Comparison of ENCODE assay signal across 1 cellular context in the genomic region with DNA sequence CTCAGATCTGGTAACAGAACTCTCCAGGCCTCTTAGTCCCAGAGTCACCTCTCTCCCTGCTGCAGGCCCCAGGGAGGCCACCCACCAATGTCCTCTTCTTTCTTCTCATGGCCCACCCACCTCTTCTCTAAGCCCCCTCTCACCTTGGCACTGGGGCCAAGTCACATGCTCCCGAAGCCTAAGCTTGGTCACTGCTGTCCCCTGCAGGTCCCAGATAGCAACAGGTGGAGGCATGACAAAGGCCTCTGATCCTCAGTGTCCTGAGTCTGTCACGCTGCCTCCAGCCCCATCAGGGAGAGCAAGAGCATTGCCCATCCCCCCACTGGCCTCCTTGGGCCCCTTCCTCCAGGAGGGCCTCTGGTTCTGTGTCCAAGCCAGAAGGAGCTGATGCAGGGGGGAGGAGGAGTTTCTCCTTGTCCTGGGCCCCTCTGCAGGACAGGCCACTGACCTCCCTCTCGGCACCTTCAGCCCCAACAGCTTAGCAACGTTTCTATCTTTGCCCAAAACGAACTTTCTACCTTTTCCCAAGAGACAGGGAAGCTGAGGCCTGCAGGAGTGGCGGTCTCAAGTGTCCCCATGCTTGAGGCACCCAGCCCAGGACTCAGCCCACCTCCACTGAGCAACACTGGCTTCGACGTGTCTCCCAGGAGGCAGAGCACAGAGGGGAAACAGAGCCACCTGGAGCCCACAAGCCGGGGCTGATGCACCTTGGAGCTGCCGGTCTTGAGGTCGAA.
TF ChIP-seq lines count a peak whose summit lies in the region.

No MANE protein-coding gene starts in this region.

TF ChIP-seq in SK-N-SH treated with all-trans-retinoic acid at 6 μM for 48 hours, 23 proteins besides CTCF, POLR2A, EP300 and RAD21 (continued from another document):
- TF ChIP-seq, protein P1, sequence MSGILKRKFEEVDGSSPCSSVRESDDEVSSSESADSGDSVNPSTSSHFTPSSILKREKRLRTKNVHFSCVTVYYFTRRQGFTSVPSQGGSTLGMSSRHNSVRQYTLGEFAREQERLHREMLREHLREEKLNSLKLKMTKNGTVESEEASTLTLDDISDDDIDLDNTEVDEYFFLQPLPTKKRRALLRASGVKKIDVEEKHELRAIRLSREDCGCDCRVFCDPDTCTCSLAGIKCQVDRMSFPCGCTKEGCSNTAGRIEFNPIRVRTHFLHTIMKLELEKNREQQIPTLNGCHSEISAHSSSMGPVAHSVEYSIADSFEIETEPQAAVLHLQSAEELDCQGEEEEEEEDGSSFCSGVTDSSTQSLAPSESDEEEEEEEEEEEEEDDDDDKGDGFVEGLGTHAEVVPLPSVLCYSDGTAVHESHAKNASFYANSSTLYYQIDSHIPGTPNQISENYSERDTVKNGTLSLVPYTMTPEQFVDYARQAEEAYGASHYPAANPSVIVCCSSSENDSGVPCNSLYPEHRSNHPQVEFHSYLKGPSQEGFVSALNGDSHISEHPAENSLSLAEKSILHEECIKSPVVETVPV (CRISPR knock-in tag; IDR thresholded peaks at IDR 0.05): no peak
- TF ChIP-seq ESRRG (CRISPR knock-in tag; IDR thresholded peaks at IDR 0.05) (no peak), ZNF8 (CRISPR knock-in tag; IDR thresholded peaks at IDR 0.05) (no peak), ISL1 (CRISPR knock-in tag; IDR thresholded peaks at IDR 0.05) (no peak), ZFP30 (CRISPR knock-in tag; IDR thresholded peaks at IDR 0.05) (no peak), BACH2 (CRISPR knock-in tag; IDR thresholded peaks at IDR 0.05; ENCODE audit: borderline replicate concordance) (no peak), TCF4 (CRISPR knock-in tag; IDR thresholded peaks at IDR 0.05; ENCODE audit: borderline replicate concordance) (no peak)
- TF ChIP-seq, protein P2, sequence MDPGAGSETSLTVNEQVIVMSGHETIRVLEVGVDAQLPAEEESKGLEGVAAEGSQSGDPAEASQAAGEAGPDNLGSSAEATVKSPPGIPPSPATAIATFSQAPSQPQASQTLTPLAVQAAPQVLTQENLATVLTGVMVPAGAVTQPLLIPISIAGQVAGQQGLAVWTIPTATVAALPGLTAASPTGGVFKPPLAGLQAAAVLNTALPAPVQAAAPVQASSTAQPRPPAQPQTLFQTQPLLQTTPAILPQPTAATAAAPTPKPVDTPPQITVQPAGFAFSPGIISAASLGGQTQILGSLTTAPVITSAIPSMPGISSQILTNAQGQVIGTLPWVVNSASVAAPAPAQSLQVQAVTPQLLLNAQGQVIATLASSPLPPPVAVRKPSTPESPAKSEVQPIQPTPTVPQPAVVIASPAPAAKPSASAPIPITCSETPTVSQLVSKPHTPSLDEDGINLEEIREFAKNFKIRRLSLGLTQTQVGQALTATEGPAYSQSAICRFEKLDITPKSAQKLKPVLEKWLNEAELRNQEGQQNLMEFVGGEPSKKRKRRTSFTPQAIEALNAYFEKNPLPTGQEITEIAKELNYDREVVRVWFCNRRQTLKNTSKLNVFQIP (CRISPR knock-in tag; IDR thresholded peaks at IDR 0.05; ENCODE audit: borderline replicate concordance, low read depth): no peak
